In genomic region chr20:21342656-21343345, GRCh38 we compare ENCODE assay signal across 22 cellular contexts. TPM values are rescaled to one million over a fixed set of nuclear protein-coding genes. Genes with fewer than 3 reads are reported as not detected.
DNase-seq lines count a peak whose midpoint lies in the region; ATAC-seq and TF ChIP-seq lines count a peak whose summit lies in the region.
"Had no signal": no experiment of that assay in that cellular context is flagged by ENCODE, and none has a peak within 500 bp of the region (broad histone marks: within the 10 kb centered on the region; RNA-seq: fewer than 3 reads in every experiment).

No MANE protein-coding gene starts in this region.

- peak; percentile 23 for DNase-seq in EH (ENCODE audit: low read depth)
- DNase-seq in IMR-90 = peak; percentile 76
- DNase-seq in fibroblast of lung (ENCODE audit: low read depth in 2 of 2) = peak; percentile 48 to 56
- no peak for DNase-seq in SIG-M5 treated with dmso at 0.1 percent for 504 hours (lab: John Stamatoyannopoulos, UW; ENCODE audit: unreplicated experiment)
- no peak for DNase-seq in AG08395 (ENCODE audit: low spot score)
- no peak for DNase-seq in Caco-2
- DNase-seq: CD4-positive, alpha-beta memory T cell; DMS53; H7; Karpas-422; NCI-H1048; NCI-H1436; NCI-H2029; NCI-H446; NCI-H526 treated with DMSO at 0.1 percent for 48 hours; NK-92 treated with Interleukin-12 subunit alpha and Interleukin-12 subunit beta, amount 100 ng/mL, for 24 hours; Peyer's patch had no signal

- CTCF ChIA-PET in IMR-90 (lab: Yijun Ruan, JAX) (interaction anchor here (0.6 to 1.5 kb wide), 2 partner anchors 9 to 124 kb away, joined by 4 to 8 read pairs; no protein-coding TSS in a partner anchor), Caco-2 (lab: Charles Lee) (no interaction called here)

- H3K9me3 ChIP-seq in IMR-90 (ENCODE audit: control insufficient read depth, insufficient read depth, low read length) = no peaks in the 10 kb centered on the region
- no peaks in the 10 kb centered on the region for H3K9me3 ChIP-seq in fibroblast of lung (ENCODE audit: control insufficient read depth, insufficient read depth, low read depth, low read length)
- H3K9me3 ChIP-seq in skeletal muscle satellite cell (replicated peaks; ENCODE audit: low read length) = no peaks in the 10 kb centered on the region
- H3K9me3 ChIP-seq in Caco-2 = no peaks in the 10 kb centered on the region
- H3K9me3 ChIP-seq: BLaER1, Peyer's patch had no signal

- 100% methylated on average over 1 of the region's 4 CpGs; no CpG with 5 or more reads in 1 of the 2 experiments for WGBS in IMR-90 (ENCODE audit: extremely low coverage in 2 of 2, insufficient read length in 1 of 2), 2 experiments

- no peaks in the 10 kb centered on the region for H3K27me3 ChIP-seq in IMR-90 (ENCODE audit: control insufficient read depth, insufficient read depth, low read length)
- H3K27me3 ChIP-seq in fibroblast of lung (ENCODE audit: control insufficient read depth, insufficient read depth, low read length) = no peaks in the 10 kb centered on the region
- H3K27me3 ChIP-seq in skeletal muscle satellite cell (ENCODE audit: control insufficient read depth, insufficient read depth, low read length) = no peaks in the 10 kb centered on the region
- H3K27me3 ChIP-seq in Caco-2 (replicated peaks; ENCODE audit: control insufficient read depth, insufficient read depth, low read length) = no peaks in the 10 kb centered on the region
- H3K27me3 ChIP-seq: BLaER1, Peyer's patch had no signal

- H4K20me1 ChIP-seq in IMR-90 (ENCODE audit: insufficient read depth, low read length) = peaks cover 3% of the 10 kb centered on the region; the same call in 1 of the 2 replicates
- no peaks in the 10 kb centered on the region for H4K20me1 ChIP-seq in fibroblast of lung (ENCODE audit: control insufficient read depth, extremely low read depth, insufficient read depth, low read length)

- H3K4me1 Mint-ChIP-seq in Caco-2 (ENCODE audit: low read depth, unreplicated experiment) = no peaks in the 10 kb centered on the region
- H3K4me1 Mint-ChIP-seq: IgD-negative memory B cell had no signal

- peaks cover 31% of the 10 kb centered on the region for H3K36me3 ChIP-seq in IMR-90 (ENCODE audit: control insufficient read depth, insufficient read depth, low read length)
- peaks cover 4% of the 10 kb centered on the region for H3K36me3 ChIP-seq in fibroblast of lung (ENCODE audit: control insufficient read depth, insufficient read depth, low read length)
- H3K36me3 ChIP-seq in skeletal muscle satellite cell (ENCODE audit: insufficient read depth, low read length) = peaks cover 50% of the 10 kb centered on the region
- H3K36me3 ChIP-seq in Caco-2 (ENCODE audit: control insufficient read depth, insufficient read depth, low read length) = no peaks in the 10 kb centered on the region; the same call in none of the 2 replicates

- POLR2A ChIA-PET in IMR-90 (lab: Charles Lee; ENCODE audit: unreplicated experiment) = no interaction called here
- POLR2A ChIA-PET in Caco-2 (lab: Charles Lee) = no interaction called here

- dilution Hi-C loops in IMR-90 (cut with HindIII; ENCODE audit: low sequenced_read_pairs, unreplicated experiment) = no loop called here

- no peaks in the 10 kb centered on the region for H3K9me3 Mint-ChIP-seq in Caco-2 (ENCODE audit: unreplicated experiment)
- H3K9me3 Mint-ChIP-seq: CD4-positive, alpha-beta memory T cell; IgD-negative memory B cell had no signal

- peak overlapping the region; percentile 38; the same call in 1 of the 2 replicates for H2BK20ac ChIP-seq in IMR-90 (ENCODE audit: low read depth, low read length)

- H2BK5ac ChIP-seq in IMR-90 (ENCODE audit: low read depth, low read length, poor library complexity, severe bottlenecking) = peak overlapping the region; percentile 85

- H3K79me2 ChIP-seq in fibroblast of lung (ENCODE audit: control insufficient read depth, insufficient read depth, low read length) = no peaks in the 10 kb centered on the region

- H3K4ac ChIP-seq in IMR-90 (ENCODE audit: low read depth, low read length) = no peak overlapping the region

- H3K14ac ChIP-seq in IMR-90 (replicated peaks; ENCODE audit: low read depth, low read length) = no peak overlapping the region; the same call in 1 of the 2 replicates

- peaks cover 8% of the 10 kb centered on the region; the same call in 1 of the 2 replicates for H3K9me1 ChIP-seq in IMR-90 (ENCODE audit: insufficient read depth, low read length)

- no peak overlapping the region for H3K4me3 Mint-ChIP-seq in Caco-2 (ENCODE audit: unreplicated experiment)
- H3K4me3 Mint-ChIP-seq: CD4-positive, alpha-beta memory T cell; IgD-negative memory B cell had no signal

- peak; percentile 92 for ATAC-seq in IMR-90 (ENCODE audit: low read depth)

- H3K27me3 Mint-ChIP-seq in Caco-2 (ENCODE audit: insufficient read depth, unreplicated experiment) = no peaks in the 10 kb centered on the region
- H3K27me3 Mint-ChIP-seq: CD4-positive, alpha-beta memory T cell; IgD-negative memory B cell had no signal

- peaks cover 11 to 23% of the 10 kb centered on the region in 2 experiments for H3K79me1 ChIP-seq in IMR-90 (ENCODE audit: low read depth in 1 of 2, low read length in 2 of 2)

- in situ Hi-C loops in IMR-90 (cut with MboI; ENCODE audit: low sequenced_read_pairs) = no loop called here

- peak overlapping the region; percentile 62 for H3K18ac ChIP-seq in IMR-90 (ENCODE audit: low read depth, low read length)

- no peak for TF ChIP-seq CTCF in IMR-90 (conservative IDR thresholded peaks at IDR 0.05; ENCODE audit: low read depth, low read length)
- no peak for TF ChIP-seq CTCF in fibroblast of lung (conservative IDR thresholded peaks at IDR 0.05 in 1 of 2, IDR thresholded peaks at IDR 0.05 in 1 of 2; ENCODE audit: low read depth in 1 of 2, low read length in 2 of 2)
- TF ChIP-seq CTCF in Caco-2 (IDR thresholded peaks at IDR 0.05; ENCODE audit: insufficient read depth in 1 of 2, low read depth in 1 of 2, low read length in 1 of 2, severe bottlenecking in 1 of 2, unreplicated experiment in 1 of 2) = no peak

- no peak overlapping the region for H2BK15ac ChIP-seq in IMR-90 (ENCODE audit: low read depth, low read length)

- H2AK5ac ChIP-seq in IMR-90 (ENCODE audit: low read depth, low read length) = no peak overlapping the region

- no peak overlapping the region for H2AK9ac ChIP-seq in IMR-90 (replicated peaks; ENCODE audit: low read depth, low read length, poor library complexity)

- H3K4me3 ChIP-seq in IMR-90 (ENCODE audit: insufficient read depth, low read depth, low read length) = no peak overlapping the region
- no peak overlapping the region for H3K4me3 ChIP-seq in fibroblast of lung (replicated peaks in 1 of 4; ENCODE audit: control extremely low read depth in 1 of 4, insufficient read depth in 1 of 4, low read depth in 3 of 4, low read length in 4 of 4)
- H3K4me3 ChIP-seq in skeletal muscle satellite cell (ENCODE audit: low read length) = no peak overlapping the region
- no peak overlapping the region for H3K4me3 ChIP-seq in Caco-2 (ENCODE audit: low read depth, low read length)
- H3K4me3 ChIP-seq: BLaER1, Peyer's patch had no signal

- H3K9ac ChIP-seq in IMR-90 (ENCODE audit: low read depth, low read length) = no peak overlapping the region
- H3K9ac ChIP-seq in fibroblast of lung (ENCODE audit: insufficient read depth, low read length) = no peak overlapping the region
- no peak overlapping the region for H3K9ac ChIP-seq in skeletal muscle satellite cell (ENCODE audit: low read depth, low read length)
- H3K9ac ChIP-seq: BLaER1 had no signal

- no peak overlapping the region for H3K27ac Mint-ChIP-seq in Caco-2 (ENCODE audit: unreplicated experiment)
- H3K27ac Mint-ChIP-seq: CD4-positive, alpha-beta memory T cell had no signal

- no peak overlapping the region for H3K56ac ChIP-seq in IMR-90 (ENCODE audit: extremely low read depth, insufficient read depth, low read length)

- TF ChIP-seq POLR2A in IMR-90 (IDR thresholded peaks at IDR 0.05; ENCODE audit: low read depth, low read length) = no peak

- H4K91ac ChIP-seq in IMR-90 (ENCODE audit: insufficient read depth, low read depth, low read length) = no peak overlapping the region

- peaks cover 5% of the 10 kb centered on the region for H3K4me1 ChIP-seq in IMR-90 (ENCODE audit: control insufficient read depth, insufficient read depth, low read length)
- peaks cover 3% of the 10 kb centered on the region for H3K4me1 ChIP-seq in fibroblast of lung (ENCODE audit: control insufficient read depth, extremely low read depth, insufficient read depth, low read length)
- peaks cover 16% of the 10 kb centered on the region for H3K4me1 ChIP-seq in skeletal muscle satellite cell (ENCODE audit: control insufficient read depth, insufficient read depth, low read length)
- no peaks in the 10 kb centered on the region for H3K4me1 ChIP-seq in Caco-2
- H3K4me1 ChIP-seq: BLaER1, Peyer's patch had no signal

- no peak overlapping the region for H3K23ac ChIP-seq in IMR-90 (ENCODE audit: low read depth, low read length)

- peak overlapping the region; percentile 59; the same call in 1 of the 2 replicates for H3K27ac ChIP-seq in IMR-90 (ENCODE audit: insufficient read depth, low read length)
- H3K27ac ChIP-seq in fibroblast of lung (ENCODE audit: insufficient read depth, low read length) = no peak overlapping the region
- H3K27ac ChIP-seq: BLaER1, Peyer's patch had no signal

- no peak overlapping the region; the same call in 1 of the 2 replicates for H4K5ac ChIP-seq in IMR-90 (ENCODE audit: low read depth, low read length)

- BruUV-seq in IMR-90 (replicated peaks; lab: Mats Ljungman, UMichigan) (no TSS peak), Caco-2 (replicated peaks; lab: Mats Ljungman, UMichigan) (no TSS peak)

- intact Hi-C loops in IMR-90 (cut with micrococcal nuclease) = no loop called here
- intact Hi-C loops in Caco-2 (cut with micrococcal nuclease; ENCODE audit: unreplicated experiment) = no loop called here

- H2BK120ac ChIP-seq in IMR-90 (ENCODE audit: low read depth, low read length) = peak overlapping the region; percentile 3; the same call in 1 of the 2 replicates

- H3K4me2 ChIP-seq in IMR-90 (ENCODE audit: low read depth, low read length) = peak overlapping the region; percentile 50
- peak overlapping the region; percentile 26 for H3K4me2 ChIP-seq in fibroblast of lung (ENCODE audit: extremely low read depth, insufficient read depth, low read length)
- H3K4me2 ChIP-seq in skeletal muscle satellite cell (ENCODE audit: low read length) = peak overlapping the region; percentile 26
- H3K4me2 ChIP-seq: BLaER1 had no signal

- no peak for TF ChIP-seq RAD21 in IMR-90 (IDR thresholded peaks at IDR 0.05; ENCODE audit: low read length)

- no peak overlapping the region for H2AFZ ChIP-seq in IMR-90 (replicated peaks; ENCODE audit: low read length, poor library complexity)
- no peak overlapping the region for H2AFZ ChIP-seq in fibroblast of lung (ENCODE audit: low read length)

- H3K36me3 Mint-ChIP-seq in Caco-2 (ENCODE audit: insufficient read depth, unreplicated experiment) = peaks cover 52% of the 10 kb centered on the region

- 0 out of 4 replicates have a peak overlapping the region, but pooled peaks of 1 of the 2 experiments have one; percentile 13 for H4K8ac ChIP-seq in IMR-90 (ENCODE audit: low read depth in 2 of 2, low read length in 2 of 2)

RNA-seq across cellular contexts. Expression of gene XRN2, which starts 39.7 kb away (rescaled TPM):
- total RNA-seq in IMR-90 (2012; rRNA removed) (70.8 and 99.2 TPM in 2 replicates), fibroblast of lung (91.7 and 99.3 TPM in 2 replicates), Caco-2 (2022) (79.8 and 86.3 TPM in 2 replicates)
- polyA plus RNA-seq in IMR-90 (2012; rRNA removed) (49.5 and 58.1 TPM in 2 replicates), fibroblast of lung (99.6 and 103 TPM in 2 replicates)
- polyA plus RNA-seq in IMR-90 (2012; cell fraction: cytosol; rRNA removed) = 12.7 and 15.9 TPM in 2 replicates
- polyA plus RNA-seq in IMR-90 (2012; cell fraction: nucleus; rRNA removed; ENCODE audit: low replicate concordance) = 11.1 and 42.3 TPM in 2 replicates
- 61.7 and 65.6 TPM in 2 replicates for polyA plus RNA-seq in fibroblast of lung (2012)
- polyA minus RNA-seq in fibroblast of lung (ENCODE audit: low replicate concordance) = 22.2 and 29.2 TPM in 2 replicates
- total RNA-seq in skeletal muscle satellite cell (2012; rRNA removed) = 69.5 and 87.7 TPM in 2 replicates

RNA-seq across cellular contexts. Expression of gene NKX2-4, which starts 54.5 kb away (rescaled TPM):
- not detected in 2 replicates for total RNA-seq in IMR-90 (2012; rRNA removed)
- polyA plus RNA-seq in IMR-90 (2012; rRNA removed) = not detected in 2 replicates
- polyA plus RNA-seq in IMR-90 (2012; cell fraction: cytosol; rRNA removed) = not detected in 2 replicates
- polyA plus RNA-seq in IMR-90 (2012; cell fraction: nucleus; rRNA removed; ENCODE audit: low replicate concordance) = not detected in 2 replicates
- not detected in 2 replicates for total RNA-seq in fibroblast of lung
- not detected in 2 replicates for polyA plus RNA-seq in fibroblast of lung
- polyA plus RNA-seq in fibroblast of lung (2012) = not detected in 2 replicates
- polyA minus RNA-seq in fibroblast of lung (ENCODE audit: low replicate concordance) = not detected in 2 replicates
- not detected in 2 replicates for total RNA-seq in skeletal muscle satellite cell (2012; rRNA removed)
- not detected in 2 replicates for total RNA-seq in Caco-2 (2022)
- total RNA-seq: CD4-positive, alpha-beta memory T cell; H7; HT-29; MCF 10A; Peyer's patch had no signal
- polyA plus RNA-seq: CD4-positive, alpha-beta memory T cell; IgD-negative memory B cell had no signal

Comparison
In these comparisons a context has a peak if more than half of its experiments do, and no peak if none do; other contexts are left out.
1. DNase-seq: peak in EH (single experiment), IMR-90 (single experiment) and fibroblast of lung (2 of 2); none in SIG-M5 treated with dmso at 0.1 percent for 504 hours (single experiment), AG08395 (single experiment) and Caco-2 (0 of 2).
2. Peak in every context shown above with its lines, with median percentiles within 50 percentile points of each other: H3K4me2 ChIP-seq.